20 cellular contexts compared by ENCODE assay signal in genomic region chr15:73228128-73228646, GRCh38.
DNase-seq lines count a peak whose midpoint lies in the region; ATAC-seq, FAIRE-seq and TF ChIP-seq lines count a peak whose summit lies in the region.
"Had no signal": no experiment of that assay in that cellular context is flagged by ENCODE, and none has a peak within 500 bp of the region (broad histone marks: within the 10 kb centered on the region; RNA-seq: fewer than 3 reads in every experiment).

No MANE protein-coding gene starts in this region.

- ATAC-seq in activated CD8-positive, alpha-beta T cell treated with anti-CD3 and anti-CD28 coated beads for 36 hours = no peak
- no peak for ATAC-seq in GM19452 (IDR thresholded peaks at IDR 0.05; ENCODE audit: unreplicated experiment)
- ATAC-seq: CD8-positive, alpha-beta T cell had no signal

- no peaks in the 10 kb centered on the region for H3K4me1 ChIP-seq in kidney (ENCODE audit: control insufficient read depth in 1 of 2, insufficient read depth in 1 of 2, low read depth in 1 of 2, low read length in 2 of 2)

- H3K27ac ChIP-seq in VCaP = 0 out of 2 replicates have a peak overlapping the region, but pooled peaks have one; percentile 5
- no peak overlapping the region for H3K27ac ChIP-seq in kidney (ENCODE audit: low read depth in 2 of 2, low read length in 2 of 2)
- H3K27ac ChIP-seq: BLaER1 treated with 17β-estradiol and CSF1 and Interleukin-3, amounts not matched to agents 10 nM and 100 nM; SK-N-MC had no signal

- peaks cover 11% of the 10 kb centered on the region for H3K4me1 Mint-ChIP-seq in MCF 10A (ENCODE audit: insufficient read depth, unreplicated experiment)
- peaks cover 8% of the 10 kb centered on the region for H3K4me1 Mint-ChIP-seq in activated CD8-positive, alpha-beta T cell treated with anti-CD3 and anti-CD28 coated beads for 36 hours (ENCODE audit: low read depth)
- H3K4me1 Mint-ChIP-seq: IgD-negative memory B cell had no signal

- H3K27ac Mint-ChIP-seq in MCF 10A (ENCODE audit: low read depth, unreplicated experiment) = no peak overlapping the region
- H3K27ac Mint-ChIP-seq in activated CD8-positive, alpha-beta T cell treated with anti-CD3 and anti-CD28 coated beads for 36 hours = no peak overlapping the region
- H3K27ac Mint-ChIP-seq: CD8-positive, alpha-beta T cell; IgD-negative memory B cell had no signal

- DNase-seq in HEK293T (ENCODE audit: extremely low spot score) (no peak), kidney (no peak), MCF 10A (ENCODE audit: unreplicated experiment) (no peak)
- DNase-seq in activated CD8-positive, alpha-beta T cell treated with anti-CD3 and anti-CD28 coated beads for 36 hours = no peak
- DNase-seq: CD8-positive, alpha-beta T cell; DMS79; Karpas-422; MG63; NCI-H1048; NCI-H1436; NCI-H2029; NCI-H2171; SHP77 had no signal

- intact Hi-C loops in kidney (cut with DNase I) = no loop called here
- intact Hi-C loops in MCF 10A (cut with micrococcal nuclease) = no loop called here
- intact Hi-C loops in activated CD8-positive, alpha-beta T cell treated with anti-CD3 and anti-CD28 coated beads for 36 hours (cut with micrococcal nuclease) = no loop called here

- no peaks in the 10 kb centered on the region for H3K36me3 ChIP-seq in kidney (ENCODE audit: control insufficient read depth in 1 of 2, insufficient read depth in 2 of 2, low read length in 2 of 2)
- H3K36me3 ChIP-seq: BLaER1 treated with 17β-estradiol and CSF1 and Interleukin-3, amounts not matched to agents 10 nM and 100 nM; MG63 had no signal

- H3K9me3 Mint-ChIP-seq in MCF 10A (ENCODE audit: unreplicated experiment) = no peaks in the 10 kb centered on the region
- H3K9me3 Mint-ChIP-seq in activated CD8-positive, alpha-beta T cell treated with anti-CD3 and anti-CD28 coated beads for 36 hours = no peaks in the 10 kb centered on the region
- H3K9me3 Mint-ChIP-seq: CD8-positive, alpha-beta T cell had no signal

- no peak for TF ChIP-seq CTCF in VCaP (conservative IDR thresholded peaks at IDR 0.05)
- no peak for TF ChIP-seq CTCF in kidney (IDR thresholded peaks at IDR 0.05; ENCODE audit: borderline replicate concordance, extremely low read depth, insufficient read depth)
- no peak for TF ChIP-seq CTCF in MCF 10A (IDR thresholded peaks at IDR 0.05; ENCODE audit: unreplicated experiment)
- TF ChIP-seq CTCF in activated CD8-positive, alpha-beta T cell treated with anti-CD3 and anti-CD28 coated beads for 36 hours (IDR thresholded peaks at IDR 0.05) = no peak

- FAIRE-seq in A204.1 (lab: Jason Lieb, UNC) (peak; percentile 51), kidney (lab: Jason Lieb, UNC) (peak; percentile 78)
- FAIRE-seq: H54 had no signal

- H3K4me3 Mint-ChIP-seq in MCF 10A (ENCODE audit: unreplicated experiment) = no peak overlapping the region
- H3K4me3 Mint-ChIP-seq in activated CD8-positive, alpha-beta T cell treated with anti-CD3 and anti-CD28 coated beads for 36 hours = no peak overlapping the region
- H3K4me3 Mint-ChIP-seq: CD8-positive, alpha-beta T cell; IgD-negative memory B cell had no signal

- peaks cover 0 to 4% of the 10 kb centered on the region in 2 donors for H3K9me3 ChIP-seq in kidney (ENCODE audit: control insufficient read depth in 1 of 2, low read length in 2 of 2)
- H3K9me3 ChIP-seq: BLaER1 treated with 17β-estradiol and CSF1 and Interleukin-3, amounts not matched to agents 10 nM and 100 nM had no signal

- no peaks in the 10 kb centered on the region for H3K27me3 Mint-ChIP-seq in MCF 10A (ENCODE audit: insufficient read depth, unreplicated experiment)
- peaks cover 7% of the 10 kb centered on the region for H3K27me3 Mint-ChIP-seq in activated CD8-positive, alpha-beta T cell treated with anti-CD3 and anti-CD28 coated beads for 36 hours
- H3K27me3 Mint-ChIP-seq: IgD-negative memory B cell had no signal

- CTCF ChIA-PET in HEK293T (lab: Yijun Ruan, JAX) = no interaction called here
- CTCF ChIA-PET in MCF 10A (lab: Yijun Ruan, JAX) = interaction anchor here (0.6 to 0.9 kb wide), 2 partner anchors 18 to 124 kb away, joined by 3 read pairs; no protein-coding TSS in a partner anchor
- CTCF ChIA-PET in activated CD8-positive, alpha-beta T cell treated with anti-CD3 and anti-CD28 coated beads for 36 hours (lab: Charles Lee) = interaction anchor here (2.2 kb wide), 1 partner anchor 506 kb away, joined by 4 read pairs; no protein-coding TSS in a partner anchor

- no peaks in the 10 kb centered on the region for H3K36me3 Mint-ChIP-seq in MCF 10A (ENCODE audit: insufficient read depth, unreplicated experiment)
- peaks cover 2% of the 10 kb centered on the region for H3K36me3 Mint-ChIP-seq in activated CD8-positive, alpha-beta T cell treated with anti-CD3 and anti-CD28 coated beads for 36 hours (ENCODE audit: low read depth)
- H3K36me3 Mint-ChIP-seq: CD8-positive, alpha-beta T cell had no signal

- H3K4me3 ChIP-seq in kidney (ENCODE audit: low read length in 2 of 2) = no peak overlapping the region
- H3K4me3 ChIP-seq: BLaER1 treated with 17β-estradiol and CSF1 and Interleukin-3, amounts not matched to agents 10 nM and 100 nM; MG63; SK-N-MC had no signal

- POLR2A ChIA-PET in HEK293T (lab: Yijun Ruan, JAX) (no interaction called here), MCF 10A (lab: Yijun Ruan, JAX) (no interaction called here)
- POLR2A ChIA-PET in activated CD8-positive, alpha-beta T cell treated with anti-CD3 and anti-CD28 coated beads for 36 hours (lab: Charles Lee) = no interaction called here

- no TSS peak for BruUV-seq in MCF 10A (replicated peaks; lab: Mats Ljungman, UMichigan)

- no peak overlapping the region for H3K9ac ChIP-seq in kidney (ENCODE audit: low read length in 2 of 2)
- H3K9ac ChIP-seq: BLaER1 treated with 17β-estradiol and CSF1 and Interleukin-3, amounts not matched to agents 10 nM and 100 nM had no signal

TF ChIP-seq in HEK293T, 16 proteins besides CTCF, POLR2A, EP300 and RAD21:
- TF ChIP-seq FOXM1 (IDR thresholded peaks at IDR 0.05; ENCODE audit: borderline replicate concordance) (no peak), FOXA1 (IDR thresholded peaks at IDR 0.05) (no peak), ZNF384 (IDR thresholded peaks at IDR 0.05) (peak; percentile 36; the same call in 1 of the 2 replicates)
